Comparison of ENCODE assay signal across 16 cellular contexts in genomic region chr3:122947086-122947611, GRCh38.
"Had no signal": no experiment of that assay in that cellular context is flagged by ENCODE, and none has a peak within 500 bp of the region (broad histone marks: within the 10 kb centered on the region; RNA-seq: fewer than 3 reads in every experiment).

No MANE protein-coding gene starts in this region.

- H3K27ac ChIP-seq: foreskin keratinocyte, ovary, tibial nerve had no signal

- ATAC-seq: foreskin keratinocyte, left colon, WTC11 had no signal

- H3K36me3 ChIP-seq: ovary, tibial nerve, uterus had no signal

- H3K9me3 ChIP-seq: ovary, uterus had no signal

- DNase-seq: activated CD4-positive, alpha-beta memory T cell treated with anti-CD3 and anti-CD28 coated beads for 36 hours; activated CD4-positive, alpha-beta T cell treated with anti-CD3 and anti-CD28 coated beads for 4 hours; activated T-cell treated with anti-CD3 and anti-CD28 coated beads for 4 hours; caudate nucleus; foreskin keratinocyte; hippocampal formation; left colon; ovary; stimulated activated CD4-positive, alpha-beta T cell treated with anti-CD3 and anti-CD28 coated beads, Interleukin-2, amount 100 ng/mL, for 24 hours; uterus had no signal

- H3K4me3 Mint-ChIP-seq: activated CD4-positive, alpha-beta memory T cell treated with anti-CD3 and anti-CD28 coated beads for 36 hours; activated naive CD8-positive, alpha-beta T cell; activated T-helper 1 cell treated with anti-CD3 and anti-CD28 coated beads, Interleukin-12 subunit alpha, Interleukin-12 subunit beta, Interleukin-2, Interleukin-4 antibody, amounts not matched to agents 30 ng/mL and 10 ng/mL and 1 ng/mL, durations not matched to agents 14 hours and 24 hours and 36 hours; stimulated activated naive CD8-positive, alpha-beta T cell treated with anti-CD3 and anti-CD28 coated beads, Interleukin-15, Interleukin-2, amounts not matched to agents 100 ng/mL and 50 ng/mL, for 24 hours; T-helper 2 cell treated with Interferon-gamma antibody and Interleukin-4, amounts not matched to agents 5 μg/mL and 100 μg/mL, for 36 hours; WTC11 had no signal

- H3K4me3 ChIP-seq: ovary, tibial nerve, uterus had no signal

- H3K27ac Mint-ChIP-seq: activated CD4-positive, alpha-beta memory T cell treated with anti-CD3 and anti-CD28 coated beads for 36 hours; activated naive CD8-positive, alpha-beta T cell; activated T-helper 1 cell treated with anti-CD3 and anti-CD28 coated beads, Interleukin-12 subunit alpha, Interleukin-12 subunit beta, Interleukin-2, Interleukin-4 antibody, amounts not matched to agents 30 ng/mL and 10 ng/mL and 1 ng/mL, durations not matched to agents 14 hours and 24 hours and 36 hours; stimulated activated naive CD8-positive, alpha-beta T cell treated with anti-CD3 and anti-CD28 coated beads, Interleukin-15, Interleukin-2, amounts not matched to agents 100 ng/mL and 50 ng/mL, for 24 hours; T-helper 2 cell treated with Interferon-gamma antibody and Interleukin-4, amounts not matched to agents 5 μg/mL and 100 μg/mL, for 36 hours; WTC11 had no signal

- H3K36me3 Mint-ChIP-seq: activated CD4-positive, alpha-beta memory T cell treated with anti-CD3 and anti-CD28 coated beads for 36 hours; activated naive CD8-positive, alpha-beta T cell; WTC11 had no signal

- H3K4me1 ChIP-seq: uterus had no signal

- H3K9me3 Mint-ChIP-seq: activated CD4-positive, alpha-beta memory T cell treated with anti-CD3 and anti-CD28 coated beads for 36 hours; activated T-helper 1 cell treated with anti-CD3 and anti-CD28 coated beads, Interleukin-12 subunit alpha, Interleukin-12 subunit beta, Interleukin-2, Interleukin-4 antibody, amounts not matched to agents 30 ng/mL and 10 ng/mL and 1 ng/mL, durations not matched to agents 14 hours and 24 hours and 36 hours; T-helper 2 cell treated with Interferon-gamma antibody and Interleukin-4, amounts not matched to agents 5 μg/mL and 100 μg/mL, for 36 hours had no signal

- H3K27me3 Mint-ChIP-seq: activated CD4-positive, alpha-beta memory T cell treated with anti-CD3 and anti-CD28 coated beads for 36 hours; stimulated activated naive CD8-positive, alpha-beta T cell treated with anti-CD3 and anti-CD28 coated beads, Interleukin-15, Interleukin-2, amounts not matched to agents 100 ng/mL and 50 ng/mL, for 24 hours had no signal

- H3K27me3 ChIP-seq: ovary, tibial nerve, uterus had no signal
